In genomic region chr10:131770946-131771633, GRCh38 we compare ENCODE assay signal across 16 cellular contexts.
DNase-seq lines count a peak whose midpoint lies in the region; ATAC-seq and TF ChIP-seq lines count a peak whose summit lies in the region.
"Had no signal": no experiment of that assay in that cellular context is flagged by ENCODE, and none has a peak within 500 bp of the region (broad histone marks: within the 10 kb centered on the region; RNA-seq: fewer than 3 reads in every experiment).

No MANE protein-coding gene starts in this region.

- in situ Hi-C loops in G401 (cut with HindIII; ENCODE audit: low sequenced_read_pairs), result no loop called here

- H3K4me3 ChIP-seq in RWPE2 (ENCODE audit: severe bottlenecking), result no peak overlapping the region

- no peaks in the 10 kb centered on the region for H3K9me3 ChIP-seq in RWPE2 (ENCODE audit: severe bottlenecking)

- no peak for TF ChIP-seq CTCF in RWPE2 (IDR thresholded peaks at IDR 0.05; ENCODE audit: poor library complexity, severe bottlenecking)

- ATAC-seq in RWPE2 (ENCODE audit: low read depth) (no peak), HG03457 (IDR thresholded peaks at IDR 0.05; ENCODE audit: unreplicated experiment) (no peak)
- ATAC-seq: HCT116 had no signal

- no peaks in the 10 kb centered on the region for H3K36me3 ChIP-seq in RWPE2 (ENCODE audit: low read depth)

- no peak overlapping the region for H3K27ac ChIP-seq in RWPE2 (ENCODE audit: poor library complexity, severe bottlenecking)
- H3K27ac ChIP-seq: C4-2B had no signal

- H3K4me1 ChIP-seq in RWPE2 (ENCODE audit: insufficient read depth, poor library complexity, severe bottlenecking), result no peaks in the 10 kb centered on the region

- peak; percentile 42 for DNase-seq in activated effector memory CD4-positive, alpha-beta T cell treated with anti-CD3 and anti-CD28 coated beads, Interleukin-2, amount 50 U/mL, for 16 hours
- no peak for DNase-seq in activated effector memory CD4-positive, alpha-beta T cell treated with Interleukin-2 at 50 U/mL for 16 hours
- peak; percentile 44 for DNase-seq in RWPE2 (ENCODE audit: low spot score)
- peak; percentile 72 for DNase-seq in mesenteric fat pad (ENCODE audit: low spot score)
- DNase-seq in putamen (ENCODE audit: low spot score), result no peak
- no peak for DNase-seq in G401 (ENCODE audit: low spot score)
- DNase-seq: 8988T; AML-193; CD4-positive, alpha-beta memory T cell; DMS79 treated with DMSO at 0.1 percent for 48 hours; EL; GDM1; IMR-90 had no signal

- H3K27me3 ChIP-seq in RWPE2 (ENCODE audit: insufficient read depth, poor library complexity, severe bottlenecking), result no peaks in the 10 kb centered on the region

Comparison
In these comparisons a context has a peak if more than half of its experiments do, and no peak if none do; other contexts are left out.
1. DNase-seq: peak in activated effector memory CD4-positive, alpha-beta T cell treated with anti-CD3 and anti-CD28 coated beads, Interleukin-2, amount 50 U/mL, for 16 hours (single experiment), RWPE2 (single experiment) and mesenteric fat pad (single experiment); none in activated effector memory CD4-positive, alpha-beta T cell treated with Interleukin-2 at 50 U/mL for 16 hours (single experiment), putamen (single experiment) and G401 (single experiment).